Comparison of ENCODE assay signal across 29 cellular contexts in genomic region chr17:39955726-39956225, GRCh38. TPM values are rescaled to one million over a fixed set of nuclear protein-coding genes. Genes with fewer than 3 reads are reported as not detected.
"Had no signal": no experiment of that assay in that cellular context is flagged by ENCODE, and none has a peak within 500 bp of the region (broad histone marks: within the 10 kb centered on the region; RNA-seq: fewer than 3 reads in every experiment).

No MANE protein-coding gene starts in this region.

- H3K4me3 ChIP-seq: adrenal gland, Peyer's patch, SJSA1 had no signal

- H3K27me3 Mint-ChIP-seq: activated CD4-positive, alpha-beta T cell treated with anti-CD3 and anti-CD28 coated beads for 36 hours; activated naive CD8-positive, alpha-beta T cell; activated T-helper 17 cell treated with anti-CD3 and anti-CD28 coated beads, Interleukin-2, amount 50 U/mL, for 72 hours had no signal

- H3K27ac Mint-ChIP-seq: activated CD4-positive, alpha-beta memory T cell treated with anti-CD3 and anti-CD28 coated beads, Interleukin-2, amount 10 ng/mL, durations not matched to agents 7 days and 5 days; activated CD4-positive, alpha-beta T cell treated with anti-CD3 and anti-CD28 coated beads for 36 hours; activated naive CD4-positive, alpha-beta T cell treated with anti-CD3 and anti-CD28 coated beads for 36 hours; activated naive CD8-positive, alpha-beta T cell; activated T-helper 17 cell treated with anti-CD3 and anti-CD28 coated beads, Interleukin-2, amount 50 U/mL, for 72 hours; T-helper 1 cell treated with Interleukin-12 subunit alpha and Interleukin-12 subunit beta and Interleukin-4 antibody, amounts not matched to agents 30 μg/mL and 1 μg/mL, for 36 hours had no signal

- H3K4me1 ChIP-seq: adrenal gland had no signal

- H3K36me3 ChIP-seq: adrenal gland, Peyer's patch, SJSA1 had no signal

- H3K4me3 Mint-ChIP-seq: activated CD4-positive, alpha-beta memory T cell treated with anti-CD3 and anti-CD28 coated beads, Interleukin-2, amount 10 ng/mL, durations not matched to agents 7 days and 5 days; activated CD4-positive, alpha-beta T cell treated with anti-CD3 and anti-CD28 coated beads for 36 hours; activated naive CD4-positive, alpha-beta T cell treated with anti-CD3 and anti-CD28 coated beads for 36 hours; activated naive CD8-positive, alpha-beta T cell; activated T-helper 17 cell treated with anti-CD3 and anti-CD28 coated beads, Interleukin-2, amount 50 U/mL, for 72 hours; T-helper 1 cell treated with Interleukin-12 subunit alpha and Interleukin-12 subunit beta and Interleukin-4 antibody, amounts not matched to agents 30 μg/mL and 1 μg/mL, for 36 hours had no signal

- DNase-seq: activated CD4-positive, alpha-beta memory T cell treated with anti-CD3 and anti-CD28 coated beads, Interleukin-2, amount 10 ng/mL, durations not matched to agents 7 days and 5 days; activated CD4-positive, alpha-beta T cell treated with anti-CD3 and anti-CD28 coated beads for 36 hours; activated CD4-positive, alpha-beta T cell treated with anti-CD3 and anti-CD28 coated beads, Interleukin-2, amount 50 U/mL, for 1 hour; activated gamma-delta T cell; activated naive CD4-positive, alpha-beta T cell treated with anti-CD3 and anti-CD28 coated beads for 36 hours; activated T-cell treated with anti-CD3 and anti-CD28 coated beads for 4 hours; activated T-cell treated with anti-CD3 and anti-CD28 coated beads, Interleukin-2, amount 50 U/mL, for 48 hours; adrenal gland; anterior cingulate cortex; cerebellar nuclear complex; KG1; NCI-H1092; NCI-H1417; NCI-H1930; NCI-H345; NCI-H510A; NCI-H526 treated with DMSO at 0.1 percent for 48 hours; Peyer's patch; Right ventricle myocardium superior; T1000 had no signal

- ATAC-seq: activated CD4-positive, alpha-beta T cell treated with anti-CD3 and anti-CD28 coated beads for 36 hours; activated T-helper 17 cell treated with anti-CD3 and anti-CD28 coated beads, Interleukin-2, amount 50 U/mL, for 72 hours had no signal

- H3K36me3 Mint-ChIP-seq: activated naive CD8-positive, alpha-beta T cell had no signal

- H3K27ac ChIP-seq: adrenal gland, Peyer's patch, RWPE1, SJSA1 had no signal

- H3K9me3 ChIP-seq: adrenal gland, Peyer's patch, SJSA1 had no signal

- H3K9me3 Mint-ChIP-seq: activated CD4-positive, alpha-beta memory T cell treated with anti-CD3 and anti-CD28 coated beads, Interleukin-2, amount 10 ng/mL, durations not matched to agents 7 days and 5 days; activated naive CD4-positive, alpha-beta T cell treated with anti-CD3 and anti-CD28 coated beads for 36 hours; activated T-helper 17 cell treated with anti-CD3 and anti-CD28 coated beads, Interleukin-2, amount 50 U/mL, for 72 hours; T-helper 1 cell treated with Interleukin-12 subunit alpha and Interleukin-12 subunit beta and Interleukin-4 antibody, amounts not matched to agents 30 μg/mL and 1 μg/mL, for 36 hours had no signal

RNA-seq across cellular contexts. Expression of gene GSDMA, which starts 7.0 kb away (rescaled TPM):
- total RNA-seq: LHCN-M2, M059J, SJSA1 had no signal

RNA-seq across cellular contexts. Expression of gene LRRC3C, which starts 28.2 kb away (rescaled TPM):
- total RNA-seq: activated CD4-positive, alpha-beta memory T cell treated with anti-CD3 and anti-CD28 coated beads, Interleukin-2, amount 10 ng/mL, durations not matched to agents 7 days and 5 days; activated CD4-positive, alpha-beta T cell treated with anti-CD3 and anti-CD28 coated beads for 36 hours; activated CD8-positive, alpha-beta memory T cell treated with anti-CD3 and anti-CD28 coated beads for 36 hours; activated naive CD4-positive, alpha-beta T cell treated with anti-CD3 and anti-CD28 coated beads for 36 hours; activated T-helper 17 cell treated with anti-CD3 and anti-CD28 coated beads, Interleukin-2, amount 50 U/mL, for 72 hours; adrenal gland; cardiac septum; LHCN-M2; M059J; Peyer's patch; Right ventricle myocardium superior; SJSA1 had no signal
